ENCODE assay signal across 11 cellular contexts in genomic region chr2:27622921-27623384, GRCh38. TPM values are rescaled to one million over a fixed set of nuclear protein-coding genes. Genes with fewer than 3 reads are reported as not detected.
DNase-seq lines count a peak whose midpoint lies in the region; ATAC-seq and TF ChIP-seq lines count a peak whose summit lies in the region.
"Had no signal": no experiment of that assay in that cellular context is flagged by ENCODE, and none has a peak within 500 bp of the region (broad histone marks: within the 10 kb centered on the region; RNA-seq: fewer than 3 reads in every experiment).

No MANE protein-coding gene starts in this region.

- H3K27ac Mint-ChIP-seq in activated T-cell treated with anti-CD3 and anti-CD28 coated beads, Interleukin-2, amount 50 U/mL, for 72 hours, result peak overlapping the region; percentile 2
- H3K27ac Mint-ChIP-seq: nephron progenitor cell had no signal

- no peak overlapping the region for H3K9ac ChIP-seq in skeletal muscle satellite cell (ENCODE audit: low read depth, low read length)

- peaks cover under 1% of the 10 kb centered on the region; the same call in 1 of the 2 replicates for H3K79me2 ChIP-seq in OCI-LY7 (ENCODE audit: insufficient read depth, low read depth, low read length)

- no peaks in the 10 kb centered on the region for H3K9me2 ChIP-seq in OCI-LY7 (ENCODE audit: insufficient read depth, low read length)

- POLR2A ChIA-PET in OCI-LY7 (lab: Charles Lee), result interaction anchor here (1.4 kb wide), 1 partner anchor 37 kb away, joined by 5 read pairs; no protein-coding TSS in a partner anchor

- H3K4me3 ChIP-seq in RWPE2 (ENCODE audit: severe bottlenecking) (no peak overlapping the region), skeletal muscle satellite cell (ENCODE audit: low read length) (no peak overlapping the region), OCI-LY7 (ENCODE audit: low read depth, low read length, poor library complexity, severe bottlenecking) (no peak overlapping the region), mucosa of descending colon (no peak overlapping the region)
- H3K4me3 ChIP-seq: A549 had no signal

- BruUV-seq in OCI-LY7 (replicated peaks; lab: Mats Ljungman, UMichigan), result no TSS peak

- peaks cover 24% of the 10 kb centered on the region for H3K4me1 ChIP-seq in RWPE2 (ENCODE audit: insufficient read depth, poor library complexity, severe bottlenecking)
- H3K4me1 ChIP-seq in skeletal muscle satellite cell (ENCODE audit: control insufficient read depth, insufficient read depth, low read length), result peaks cover 40% of the 10 kb centered on the region
- peaks cover 21% of the 10 kb centered on the region for H3K4me1 ChIP-seq in OCI-LY7 (ENCODE audit: insufficient read depth, low read length, poor library complexity, severe bottlenecking)
- peaks cover 2% of the 10 kb centered on the region for H3K4me1 ChIP-seq in mucosa of descending colon (ENCODE audit: low read depth)

- H3K4me2 ChIP-seq in skeletal muscle satellite cell (ENCODE audit: low read length) (peak overlapping the region; percentile 8), OCI-LY7 (ENCODE audit: low read length) (no peak overlapping the region)
- H3K4me2 ChIP-seq: A549 had no signal

- peak overlapping the region; percentile 7 for H3K27ac ChIP-seq in RWPE2 (ENCODE audit: poor library complexity, severe bottlenecking)
- H3K27ac ChIP-seq in OCI-LY7 (ENCODE audit: low read depth, low read length, poor library complexity, severe bottlenecking), result no peak overlapping the region
- H3K27ac ChIP-seq: A549 had no signal

- no peaks in the 10 kb centered on the region for H3K4me1 Mint-ChIP-seq in activated T-cell treated with anti-CD3 and anti-CD28 coated beads, Interleukin-2, amount 50 U/mL, for 72 hours (ENCODE audit: low read depth)
- H3K4me1 Mint-ChIP-seq: nephron progenitor cell had no signal

- H3K27me3 ChIP-seq in RWPE2 (ENCODE audit: insufficient read depth, poor library complexity, severe bottlenecking) (no peaks in the 10 kb centered on the region), skeletal muscle satellite cell (ENCODE audit: control insufficient read depth, insufficient read depth, low read length) (no peaks in the 10 kb centered on the region)

- H3K27me3 Mint-ChIP-seq in activated T-cell treated with anti-CD3 and anti-CD28 coated beads, Interleukin-2, amount 50 U/mL, for 72 hours (ENCODE audit: low read depth), result no peaks in the 10 kb centered on the region

- peaks cover 2 to 24% of the 10 kb centered on the region in 2 donors for H3K36me3 Mint-ChIP-seq in activated T-cell treated with anti-CD3 and anti-CD28 coated beads, Interleukin-2, amount 50 U/mL, for 72 hours (ENCODE audit: insufficient read depth in 2 of 2)

- no peaks in the 10 kb centered on the region for H4K20me1 ChIP-seq in OCI-LY7 (ENCODE audit: insufficient read depth, low read length)

- no peaks in the 10 kb centered on the region for H3K9me3 Mint-ChIP-seq in activated T-cell treated with anti-CD3 and anti-CD28 coated beads, Interleukin-2, amount 50 U/mL, for 72 hours
- H3K9me3 Mint-ChIP-seq: nephron progenitor cell had no signal

- intact Hi-C loops in OCI-LY7 (cut with micrococcal nuclease; ENCODE audit: unreplicated experiment) (no loop called here), mucosa of descending colon (cut with DNase I, micrococcal nuclease) (no loop called here)

- H3K9me3 ChIP-seq in RWPE2 (ENCODE audit: severe bottlenecking), result no peaks in the 10 kb centered on the region
- no peaks in the 10 kb centered on the region for H3K9me3 ChIP-seq in skeletal muscle satellite cell (replicated peaks; ENCODE audit: low read length)
- H3K9me3 ChIP-seq in OCI-LY7 (ENCODE audit: low read length), result no peaks in the 10 kb centered on the region
- no peaks in the 10 kb centered on the region for H3K9me3 ChIP-seq in mucosa of descending colon
- H3K9me3 ChIP-seq: A549 had no signal

- CTCF ChIA-PET in OCI-LY7 (lab: Charles Lee; ENCODE audit: unreplicated experiment), result no interaction called here

- H2AFZ ChIP-seq in OCI-LY7 (ENCODE audit: low read length), result no peak overlapping the region

- DNase-seq in activated T-cell treated with anti-CD3 and anti-CD28 coated beads, Interleukin-2, amount 50 U/mL, for 72 hours, result no peak
- DNase-seq in activated T-cell treated with anti-CD3 and anti-CD28 coated beads, Interleukin-2, amount 50 U/mL, for 1 hour, result no peak
- no peak for DNase-seq in RWPE2 (ENCODE audit: low spot score)
- DNase-seq in fibroblast of peridontal ligament (ENCODE audit: extremely low read depth), result peak; percentile 78
- DNase-seq in OCI-LY7 (ENCODE audit: low spot score), result no peak
- no peak for DNase-seq in mucosa of descending colon
- DNase-seq in NCI-H2171 (lab: John Stamatoyannopoulos, UW), result no peak
- DNase-seq: NCI-H2107, nephron progenitor cell had no signal

- H3K4me3 Mint-ChIP-seq in activated T-cell treated with anti-CD3 and anti-CD28 coated beads, Interleukin-2, amount 50 U/mL, for 72 hours, result no peak overlapping the region
- H3K4me3 Mint-ChIP-seq: nephron progenitor cell had no signal

- TF ChIP-seq CTCF in RWPE2 (IDR thresholded peaks at IDR 0.05; ENCODE audit: poor library complexity, severe bottlenecking) (no peak), OCI-LY7 (conservative IDR thresholded peaks at IDR 0.05; ENCODE audit: low read length) (no peak), mucosa of descending colon (IDR thresholded peaks at IDR 0.05) (no peak)

- peak in 1 of 2 donors; percentile 55 for ATAC-seq in activated T-cell treated with anti-CD3 and anti-CD28 coated beads, Interleukin-2, amount 50 U/mL, for 72 hours (replicated peaks in 1 of 2)
- ATAC-seq in RWPE2 (ENCODE audit: low read depth) (peak; percentile 56; the same call in 2 of the 3 replicates), mucosa of descending colon (no peak)
- ATAC-seq: A549 had no signal

- H3K36me3 ChIP-seq in RWPE2 (ENCODE audit: low read depth), result peaks cover 55% of the 10 kb centered on the region
- peaks cover 54% of the 10 kb centered on the region for H3K36me3 ChIP-seq in skeletal muscle satellite cell (ENCODE audit: insufficient read depth, low read length)
- H3K36me3 ChIP-seq in OCI-LY7 (ENCODE audit: insufficient read depth, low read length), result peaks cover 69% of the 10 kb centered on the region
- H3K36me3 ChIP-seq in mucosa of descending colon (ENCODE audit: low read depth), result no peaks in the 10 kb centered on the region

RNA-seq across cellular contexts. Expression of gene CCDC121, which starts 5.9 kb away (rescaled TPM):
- total RNA-seq in activated T-cell treated with anti-CD3 and anti-CD28 coated beads, Interleukin-2, amount 50 U/mL, for 72 hours, result under 1 TPM in 1 of 2 donors, not detected in 1; 0.28 TPM
- total RNA-seq in skeletal muscle satellite cell (2012; rRNA removed), result 0.25 and 1.1 TPM in 2 replicates
- total RNA-seq in OCI-LY7 (2014; rRNA removed; shearing (Covaris generic)), result 5.1 and 9.2 TPM in 2 replicates
- total RNA-seq in OCI-LY7 (2022), result 4.7 and 7.7 TPM in 2 replicates
- 1 to 10 TPM; 1.9 to 4.0 (median 2.9) TPM for total RNA-seq in mucosa of descending colon

RNA-seq across cellular contexts. Expression of gene GPN1, which starts 5.9 kb away (rescaled TPM):
- 10 to 100 TPM; 43.6 to 45.9 TPM for total RNA-seq in activated T-cell treated with anti-CD3 and anti-CD28 coated beads, Interleukin-2, amount 50 U/mL, for 72 hours
- 44.6 and 48.5 TPM in 2 replicates for total RNA-seq in skeletal muscle satellite cell (2012; rRNA removed)
- 29.5 and 31.1 TPM in 2 replicates for total RNA-seq in OCI-LY7 (2014; rRNA removed; shearing (Covaris generic))
- total RNA-seq in OCI-LY7 (2022) (36.6 and 42.2 TPM in 2 replicates), mucosa of descending colon (10 to 100 TPM; 23.3 to 27.8 (median 25.2) TPM)

RNA-seq across cellular contexts. Expression of gene ZNF512, which starts 40.1 kb away (rescaled TPM):
- total RNA-seq in activated T-cell treated with anti-CD3 and anti-CD28 coated beads, Interleukin-2, amount 50 U/mL, for 72 hours, result 10 to 100 TPM; 23.2 to 26.8 TPM
- total RNA-seq in skeletal muscle satellite cell (2012; rRNA removed), result 15.5 and 18.8 TPM in 2 replicates
- total RNA-seq in OCI-LY7 (2014; rRNA removed; shearing (Covaris generic)), result 40.7 and 54.0 TPM in 2 replicates
- 51.1 and 57.8 TPM in 2 replicates for total RNA-seq in OCI-LY7 (2022)
- total RNA-seq in mucosa of descending colon, result 10 to 100 TPM; 14.4 to 37.8 (median 19.7) TPM

RNA-seq across cellular contexts. Expression of gene SUPT7L, which starts 40.5 kb away (rescaled TPM):
- total RNA-seq in activated T-cell treated with anti-CD3 and anti-CD28 coated beads, Interleukin-2, amount 50 U/mL, for 72 hours, result 10 to 100 TPM; 45.0 to 48.9 TPM
- 25.1 and 26.6 TPM in 2 replicates for total RNA-seq in skeletal muscle satellite cell (2012; rRNA removed)
- 32.3 and 33.6 TPM in 2 replicates for total RNA-seq in OCI-LY7 (2014; rRNA removed; shearing (Covaris generic))
- total RNA-seq in OCI-LY7 (2022) (33.0 and 35.8 TPM in 2 replicates), mucosa of descending colon (10 to 100 TPM; 19.5 to 30.3 (median 28.1) TPM)

RNA-seq across cellular contexts. Expression of gene SLC4A1AP, which starts 40.7 kb away (rescaled TPM):
- 10 to 100 TPM; 32.3 to 33.8 TPM for total RNA-seq in activated T-cell treated with anti-CD3 and anti-CD28 coated beads, Interleukin-2, amount 50 U/mL, for 72 hours
- 25.3 and 29.9 TPM in 2 replicates for total RNA-seq in skeletal muscle satellite cell (2012; rRNA removed)
- total RNA-seq in OCI-LY7 (2014; rRNA removed; shearing (Covaris generic)), result 26.2 and 36.7 TPM in 2 replicates
- total RNA-seq in OCI-LY7 (2022) (26.7 and 27.9 TPM in 2 replicates), mucosa of descending colon (10 to 100 TPM; 14.8 to 15.8 (median 15.5) TPM)
